In genomic region chr12:6229823-6230222, GRCh38 we compare ENCODE assay signal across 8 cellular contexts. TPM values are rescaled to one million over a fixed set of nuclear protein-coding genes. Genes with fewer than 3 reads are reported as not detected.
DNase-seq lines count a peak whose midpoint lies in the region; ATAC-seq and TF ChIP-seq lines count a peak whose summit lies in the region.

No MANE protein-coding gene starts in this region.

- no peaks in the 10 kb centered on the region for H3K79me1 ChIP-seq in neuronal stem cell (ENCODE audit: low read depth, low read length)

- no peak overlapping the region for H2AK5ac ChIP-seq in neuronal stem cell (ENCODE audit: low read depth, low read length)

- H2BK120ac ChIP-seq in neuronal stem cell (ENCODE audit: low read depth, low read length), result no peak overlapping the region

- H4K91ac ChIP-seq in neuronal stem cell (ENCODE audit: low read depth, low read length, poor library complexity), result no peak overlapping the region

- WGBS in neuronal stem cell (ENCODE audit: extremely low coverage in 2 of 2, insufficient read length in 2 of 2, insufficient replicate concordance in 1 of 2), 2 donors, result no CpG with 5 or more reads among the region's 9 CpGs

- no peak overlapping the region for H3K14ac ChIP-seq in neuronal stem cell (ENCODE audit: low read length)

- H2BK12ac ChIP-seq in neuronal stem cell (ENCODE audit: low read length), result no peak overlapping the region

- no peaks in the 10 kb centered on the region for H3K9me3 Mint-ChIP-seq in CD8-positive, alpha-beta T cell

- CTCF ChIA-PET in CD8-positive, alpha-beta T cell (lab: Charles Lee), result interaction anchor here (1.0 to 4.1 kb wide), 9 partner anchors 11 to 137 kb away, joined by 3 to 17 read pairs (median 4); no protein-coding TSS in a partner anchor

- H3K18ac ChIP-seq in neuronal stem cell (ENCODE audit: low read length), result no peak overlapping the region

- H4K8ac ChIP-seq in neuronal stem cell (ENCODE audit: low read depth, low read length), result no peak overlapping the region

- H3K4me3 Mint-ChIP-seq in CD8-positive, alpha-beta T cell, result no peak overlapping the region

- DNase-seq in CD8-positive, alpha-beta T cell, result no peak
- DNase-seq in RPMI7951 (ENCODE audit: low read depth), result peak; percentile 87
- peak; percentile 46 for DNase-seq in epidermal melanocyte (ENCODE audit: insufficient read length, low spot score)
- DNase-seq in neuronal stem cell (ENCODE audit: low spot score), result no peak
- DNase-seq in NCI-H2081 (lab: John Stamatoyannopoulos, UW), result no peak
- DNase-seq in NCI-H2171 treated with DMSO at 0.1 percent for 48 hours (lab: John Stamatoyannopoulos, UW), result no peak

- POLR2A ChIA-PET in CD8-positive, alpha-beta T cell (lab: Charles Lee), result interaction anchor here (0.7 to 1.3 kb wide), 3 partner anchors 26 to 34 kb away, joined by 3 to 5 read pairs (median 3); no protein-coding TSS in a partner anchor

- H3K27ac ChIP-seq in CD8-positive, alpha-beta T cell (ENCODE audit: low read depth, low read length), result no peak overlapping the region
- no peak overlapping the region for H3K27ac ChIP-seq in neuronal stem cell (replicated peaks; ENCODE audit: low read length)

- no peak overlapping the region for H3K4me2 ChIP-seq in neuronal stem cell (ENCODE audit: insufficient read depth, low read length, poor library complexity, severe bottlenecking)

- H3K23ac ChIP-seq in neuronal stem cell (ENCODE audit: low read depth, low read length, poor library complexity), result no peak overlapping the region

- H2BK5ac ChIP-seq in neuronal stem cell (ENCODE audit: low read length), result no peak overlapping the region

- H3K4me1 ChIP-seq in CD8-positive, alpha-beta T cell (ENCODE audit: insufficient read depth, low read length), result peaks cover 33% of the 10 kb centered on the region
- peaks cover 12 to 54% of the 10 kb centered on the region in 2 donors for H3K4me1 ChIP-seq in neuronal stem cell (ENCODE audit: control insufficient read depth in 2 of 2, insufficient read depth in 1 of 2, low read depth in 1 of 2, low read length in 2 of 2)

- peaks cover 34% of the 10 kb centered on the region for H3K4me1 Mint-ChIP-seq in CD8-positive, alpha-beta T cell (ENCODE audit: low read depth)

- H3K4ac ChIP-seq in neuronal stem cell (ENCODE audit: low read length), result no peak overlapping the region

- ATAC-seq in CD8-positive, alpha-beta T cell, result no peak
- no peak for ATAC-seq in GM21529 (IDR thresholded peaks at IDR 0.05; ENCODE audit: unreplicated experiment)
- no peak for ATAC-seq in HG02981 (IDR thresholded peaks at IDR 0.05; ENCODE audit: unreplicated experiment)

- no peak overlapping the region for H3K4me3 ChIP-seq in CD8-positive, alpha-beta T cell (ENCODE audit: low read depth, low read length)
- no peak overlapping the region for H3K4me3 ChIP-seq in neuronal stem cell (ENCODE audit: low read length in 2 of 2)

- H2BK15ac ChIP-seq in neuronal stem cell (ENCODE audit: low read length), result no peak overlapping the region

- H3K36me3 Mint-ChIP-seq in CD8-positive, alpha-beta T cell, result peaks cover 2% of the 10 kb centered on the region

- H2AFZ ChIP-seq in neuronal stem cell (ENCODE audit: low read length), result peak overlapping the region; percentile 49

- no peaks in the 10 kb centered on the region for H3K27me3 ChIP-seq in CD8-positive, alpha-beta T cell (ENCODE audit: insufficient read depth, low read length)
- no peaks in the 10 kb centered on the region for H3K27me3 ChIP-seq in neuronal stem cell (ENCODE audit: control insufficient read depth in 3 of 3, insufficient read depth in 3 of 3, low read depth in 1 of 3, low read length in 3 of 3)

- no peak for TF ChIP-seq CTCF in CD8-positive, alpha-beta T cell (IDR thresholded peaks at IDR 0.05)

- peak overlapping the region; percentile 90 for H3K27ac Mint-ChIP-seq in CD8-positive, alpha-beta T cell

- H3K9me3 ChIP-seq in CD8-positive, alpha-beta T cell (ENCODE audit: low read length), result no peaks in the 10 kb centered on the region
- H3K9me3 ChIP-seq in neuronal stem cell (replicated peaks in 1 of 2; ENCODE audit: control insufficient read depth in 2 of 2, insufficient read depth in 1 of 2, low read depth in 1 of 2, low read length in 2 of 2), result no peaks in the 10 kb centered on the region

- no peak overlapping the region for H3K9ac ChIP-seq in neuronal stem cell (ENCODE audit: low read depth, low read length, poor library complexity)

- no peaks in the 10 kb centered on the region for H3K36me3 ChIP-seq in CD8-positive, alpha-beta T cell (ENCODE audit: insufficient read depth, low read length)
- no peaks in the 10 kb centered on the region for H3K36me3 ChIP-seq in neuronal stem cell (replicated peaks in 1 of 2; ENCODE audit: control insufficient read depth in 2 of 2, insufficient read depth in 2 of 2, low read length in 2 of 2)

- no peaks in the 10 kb centered on the region for H3K27me3 Mint-ChIP-seq in CD8-positive, alpha-beta T cell (ENCODE audit: low read depth)

- intact Hi-C loops in CD8-positive, alpha-beta T cell (cut with DNase I, micrococcal nuclease), result loop anchor here in 1 of 2 experiments (5.0 kb wide), 2 partner anchors 33 to 47 kb away; no protein-coding TSS in a partner anchor

RNA-seq across cellular contexts. Expression of gene CD9, which starts 29.6 kb away (rescaled TPM):
- 1 to 10 TPM; 1.3 to 1.8 TPM for total RNA-seq in CD8-positive, alpha-beta T cell
- total RNA-seq in RPMI7951 (2014; rRNA removed; shearing (Covaris generic)), result 133 and 142 TPM in 2 replicates
- polyA plus RNA-seq in neuronal stem cell (2013, experiment 1 of 2), result 6.3 TPM
- polyA plus RNA-seq in neuronal stem cell (2013, experiment 2 of 2), result 6.4 TPM

Comparison
In these comparisons a context has a peak if more than half of its experiments do, and no peak if none do; other contexts are left out.
1. DNase-seq: peak in RPMI7951 (single experiment) and epidermal melanocyte (single experiment); none in CD8-positive, alpha-beta T cell (0 of 7), neuronal stem cell (single experiment), NCI-H2081 (0 of 2) and NCI-H2171 treated with DMSO at 0.1 percent for 48 hours (single experiment).
2. RNA of gene CD9, which starts 29.6 kb away (total RNA-seq): 133 to 142 TPM in RPMI7951; 1.3 to 1.8 TPM in CD8-positive, alpha-beta T cell; every median in the first group is over 10 times any median in the second.